10 cellular contexts compared by ENCODE assay signal in the genomic region with DNA sequence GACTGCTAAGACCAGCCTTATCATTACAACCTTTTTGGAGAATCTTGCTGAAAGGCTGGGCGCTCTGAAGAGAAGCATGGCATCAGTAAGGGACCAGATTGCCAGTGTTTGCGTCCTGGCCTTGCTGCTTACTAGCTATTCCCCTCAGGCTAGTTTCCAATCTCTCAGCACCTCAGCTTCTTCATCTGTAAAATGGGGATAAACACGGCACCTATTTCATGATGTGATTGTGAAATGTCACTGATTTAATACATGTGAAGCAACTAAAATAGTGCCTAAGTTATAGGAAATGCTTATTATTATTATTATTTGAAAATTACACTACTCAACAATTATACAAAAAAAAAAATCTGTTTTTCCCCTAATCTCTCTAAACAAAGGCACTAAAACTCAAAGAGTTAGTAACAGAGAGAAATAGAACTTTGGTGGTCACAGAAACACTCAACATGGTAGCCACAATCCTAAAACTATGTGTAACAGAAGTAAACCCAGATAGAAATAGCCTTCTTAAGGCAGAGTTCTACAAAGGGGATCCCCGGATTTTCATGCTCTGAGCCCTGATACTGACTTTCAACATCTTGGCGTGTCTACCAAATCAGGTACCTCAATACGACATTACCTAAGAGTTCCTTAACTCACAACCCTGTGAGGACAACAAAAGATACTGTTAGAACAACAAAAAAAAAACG.
DNase-seq lines count a peak whose midpoint lies in the region; ATAC-seq lines count a peak whose summit lies in the region.
"Had no signal": no experiment of that assay in that cellular context is flagged by ENCODE, and none has a peak within 500 bp of the region (broad histone marks: within the 10 kb centered on the region; RNA-seq: fewer than 3 reads in every experiment).

No MANE protein-coding gene starts in this region.

- H3K27ac Mint-ChIP-seq in naive thymus-derived CD8-positive, alpha-beta T cell, result peak overlapping the region in 6 of 10 donors; percentile 40 to 87 (median 66)

- peaks cover 7 to 35% (median 20%) of the 10 kb centered on the region in 4 donors for H3K4me1 Mint-ChIP-seq in naive thymus-derived CD8-positive, alpha-beta T cell

- H3K9me3 Mint-ChIP-seq in naive thymus-derived CD8-positive, alpha-beta T cell, result no peaks in the 10 kb centered on the region

- no peaks in the 10 kb centered on the region for H3K36me3 Mint-ChIP-seq in naive thymus-derived CD8-positive, alpha-beta T cell

- H3K27me3 Mint-ChIP-seq in naive thymus-derived CD8-positive, alpha-beta T cell, result peaks cover 0 to 10% (median 4%) of the 10 kb centered on the region in 5 donors

- POLR2A ChIA-PET in naive thymus-derived CD8-positive, alpha-beta T cell (lab: Charles Lee), result no interaction called here

- DNase-seq in naive thymus-derived CD8-positive, alpha-beta T cell, result no peak
- no peak for DNase-seq in NCI-H1436 (lab: John Stamatoyannopoulos, UW)
- no peak for DNase-seq in NCI-H1092 (lab: John Stamatoyannopoulos, UW)
- no peak for DNase-seq in sciatic nerve (ENCODE audit: low spot score)
- DNase-seq: body of pancreas, testis had no signal

- peak overlapping the region in 5 of 10 donors; percentile 27 to 62 (median 38) for H3K4me3 Mint-ChIP-seq in naive thymus-derived CD8-positive, alpha-beta T cell

- intact Hi-C loops in sciatic nerve (cut with DNase I), result no loop called here

- peak; percentile 26 for ATAC-seq in GM18519 (IDR thresholded peaks at IDR 0.05; ENCODE audit: low FRiP score, unreplicated experiment)
- ATAC-seq in GM21423 (IDR thresholded peaks at IDR 0.05; ENCODE audit: unreplicated experiment), result peak; percentile 19
- ATAC-seq in HG03558 (IDR thresholded peaks at IDR 0.05; ENCODE audit: extremely low read depth, unreplicated experiment), result peak; percentile 26
- no peak for ATAC-seq in naive thymus-derived CD8-positive, alpha-beta T cell
- no peak for ATAC-seq in sciatic nerve
- ATAC-seq: body of pancreas, Panc1 had no signal

Comparison
In these comparisons a context has a peak if more than half of its experiments do, and no peak if none do; other contexts are left out.
1. ATAC-seq: peak in GM18519 (single experiment), GM21423 (single experiment) and HG03558 (single experiment); none in naive thymus-derived CD8-positive, alpha-beta T cell (0 of 2) and sciatic nerve (single experiment).